ENCODE assay signal across 14 cellular contexts in genomic region chrX:7574325-7574724, GRCh38.
A peak's percentile ranks its signal among the peaks of the same experiment; 100 is the strongest.
DNase-seq lines count a peak whose midpoint lies in the region; ATAC-seq and TF ChIP-seq lines count a peak whose summit lies in the region.
"Had no signal": no experiment of that assay in that cellular context is flagged by ENCODE, and none has a peak within 500 bp of the region (broad histone marks: within the 10 kb centered on the region; RNA-seq: fewer than 3 reads in every experiment).

No MANE protein-coding gene starts in this region.

- H3K27ac ChIP-seq in brain microvascular endothelial cell: no peak overlapping the region
- H3K27ac ChIP-seq in left lung: no peak overlapping the region
- H3K27ac ChIP-seq: gastroesophageal sphincter, psoas muscle had no signal

- H3K27me3 ChIP-seq in brain microvascular endothelial cell (replicated peaks): no peaks in the 10 kb centered on the region
- H3K27me3 ChIP-seq in left lung: no peaks in the 10 kb centered on the region
- H3K27me3 ChIP-seq: gastroesophageal sphincter had no signal

- peak; percentile 58 for ATAC-seq in left lung
- ATAC-seq in HG03095 (IDR thresholded peaks at IDR 0.05; ENCODE audit: unreplicated experiment): no peak
- ATAC-seq in HG03039 (IDR thresholded peaks at IDR 0.05; ENCODE audit: unreplicated experiment): no peak
- no peak for ATAC-seq in Right ventricle myocardium inferior
- ATAC-seq: gastroesophageal sphincter, psoas muscle had no signal

- no peaks in the 10 kb centered on the region for H3K36me3 ChIP-seq in brain microvascular endothelial cell (replicated peaks)
- no peaks in the 10 kb centered on the region for H3K36me3 ChIP-seq in left lung
- H3K36me3 ChIP-seq: gastroesophageal sphincter had no signal

- H3K4me3 ChIP-seq in brain microvascular endothelial cell (ENCODE audit: low read depth, low read length) (no peak overlapping the region), left lung (no peak overlapping the region)
- H3K4me3 ChIP-seq: gastroesophageal sphincter, psoas muscle had no signal

- TF ChIP-seq CTCF in brain microvascular endothelial cell (IDR thresholded peaks at IDR 0.05; ENCODE audit: low read depth, low read length, missing control alignments) (no peak), left lung (IDR thresholded peaks at IDR 0.05) (no peak)

- DNase-seq in EH (ENCODE audit: low read depth) (peak; percentile 37), Kasumi-1 (lab: John Stamatoyannopoulos, UW) (peak; percentile 0 to 4), brain microvascular endothelial cell (peak; percentile 40), left lung (no peak), germinal center (ENCODE audit: low spot score) (no peak), Right ventricle myocardium inferior (ENCODE audit: missing footprints) (no peak)
- DNase-seq: activated CD8-positive, alpha-beta memory T cell treated with anti-CD3 and anti-CD28 coated beads for 24 hours; activated naive CD4-positive, alpha-beta T cell treated with anti-CD3 and anti-CD28 coated beads for 36 hours; psoas muscle; stimulated activated CD4-positive, alpha-beta T cell treated with anti-CD3 and anti-CD28 coated beads, Interleukin-2, amount 100 ng/mL, for 24 hours; stimulated activated naive CD4-positive, alpha-beta T cell had no signal

- no peaks in the 10 kb centered on the region for H3K9me3 ChIP-seq in left lung
- H3K9me3 ChIP-seq: gastroesophageal sphincter, psoas muscle had no signal

- no peaks in the 10 kb centered on the region for H3K4me1 ChIP-seq in left lung
- H3K4me1 ChIP-seq: gastroesophageal sphincter, psoas muscle had no signal

- in situ Hi-C loops in brain microvascular endothelial cell (cut with HindIII; ENCODE audit: low pct_ligation_motif_present, low sequenced_read_pairs): no loop called here

- intact Hi-C loops in left lung (cut with DNase I): no loop called here
- intact Hi-C loops in Right ventricle myocardium inferior (cut with DNase I): no loop called here

Comparison
In these comparisons a context has a peak if more than half of its experiments do, and no peak if none do; other contexts are left out.
1. DNase-seq: peak in EH (single experiment), Kasumi-1 (2 of 2) and brain microvascular endothelial cell (single experiment); none in left lung (0 of 2), germinal center (single experiment) and Right ventricle myocardium inferior (single experiment).